10 cellular contexts compared by ENCODE assay signal in the genomic region with DNA sequence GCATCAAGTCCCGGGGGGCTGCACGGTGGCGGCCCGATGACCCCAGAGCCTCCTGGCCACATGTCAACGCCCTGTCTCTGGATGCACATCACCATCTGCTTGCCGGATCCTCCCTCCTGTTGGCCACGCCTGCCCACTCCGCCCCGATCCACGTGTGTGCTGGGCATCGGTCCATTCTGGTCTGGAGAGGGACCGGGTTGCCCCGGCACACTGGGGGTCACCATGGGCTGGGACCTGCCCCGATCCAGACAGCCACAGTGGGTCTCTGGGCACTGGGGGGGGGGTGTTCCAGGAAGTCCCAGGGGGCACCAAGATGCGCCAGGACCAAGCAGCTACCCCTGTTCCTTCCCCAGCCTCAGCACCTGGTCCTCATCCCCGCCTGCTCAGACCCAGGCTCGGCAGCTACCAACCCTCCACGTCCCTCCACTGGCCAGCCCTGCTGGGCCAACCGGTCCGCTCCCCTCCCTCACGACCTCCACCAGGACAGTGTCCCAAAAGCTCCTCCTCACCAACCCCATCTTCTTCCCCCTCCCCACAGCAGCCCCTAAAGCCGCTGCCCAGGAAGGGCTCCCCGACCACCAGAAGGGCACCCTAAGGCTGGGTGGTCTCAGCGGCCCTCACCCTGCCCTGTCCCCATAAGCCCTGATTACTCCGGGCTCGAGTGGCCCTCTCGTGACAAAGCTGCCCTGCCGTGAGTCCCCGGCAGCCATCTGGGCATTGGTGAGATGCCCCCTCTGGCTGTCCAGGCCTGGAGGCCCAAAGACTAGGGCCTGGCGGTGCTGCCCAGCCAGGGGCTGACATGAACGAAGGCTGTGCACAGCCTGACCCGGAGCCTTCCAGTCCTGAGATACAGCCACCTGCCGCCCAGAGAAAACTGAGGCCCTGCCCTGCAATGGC. TPM values are rescaled to one million over a fixed set of nuclear protein-coding genes. Genes with fewer than 3 reads are reported as not detected.
DNase-seq lines count a peak whose midpoint lies in the region; ATAC-seq and TF ChIP-seq lines count a peak whose summit lies in the region.
"Had no signal": no experiment of that assay in that cellular context is flagged by ENCODE, and none has a peak within 500 bp of the region (broad histone marks: within the 10 kb centered on the region; RNA-seq: fewer than 3 reads in every experiment).

No MANE protein-coding gene starts in this region.

- no peaks in the 10 kb centered on the region for H3K9me2 ChIP-seq in hepatocyte (replicated peaks; ENCODE audit: insufficient read depth)

- H3K4me1 Mint-ChIP-seq in activated CD4-positive, alpha-beta memory T cell treated with anti-CD3 and anti-CD28 coated beads for 36 hours (ENCODE audit: low read depth), result peaks cover 41% of the 10 kb centered on the region
- peaks cover 38% of the 10 kb centered on the region for H3K4me1 Mint-ChIP-seq in activated CD4-positive, alpha-beta memory T cell treated with anti-CD3 and anti-CD28 coated beads, Interleukin-2, amount 10 ng/mL, durations not matched to agents 7 days and 5 days
- H3K4me1 Mint-ChIP-seq in stimulated activated effector memory CD8-positive, alpha-beta T cell treated with anti-CD3 and anti-CD28 coated beads, Interleukin-12 subunit alpha, Interleukin-12 subunit beta, amount 100 ng/mL, for 72 hours, result peaks cover 56% of the 10 kb centered on the region

- peaks cover 82% of the 10 kb centered on the region for H4K20me1 ChIP-seq in hepatocyte (ENCODE audit: insufficient read depth, poor library complexity, severe bottlenecking)

- peaks cover 84% of the 10 kb centered on the region for H3K79me2 ChIP-seq in hepatocyte

- peak overlapping the region; percentile 97 for H3K27ac ChIP-seq in VCaP
- no peak overlapping the region for H3K27ac ChIP-seq in hepatocyte

- H3K4me1 ChIP-seq in hepatocyte (ENCODE audit: insufficient read depth), result peaks cover 27% of the 10 kb centered on the region

- no peak for TF ChIP-seq CTCF in VCaP (conservative IDR thresholded peaks at IDR 0.05)
- TF ChIP-seq CTCF in hepatocyte (IDR thresholded peaks at IDR 0.05; ENCODE audit: poor library complexity), result no peak

- H3K9me3 Mint-ChIP-seq in activated CD4-positive, alpha-beta memory T cell treated with anti-CD3 and anti-CD28 coated beads for 36 hours, result no peaks in the 10 kb centered on the region
- no peaks in the 10 kb centered on the region for H3K9me3 Mint-ChIP-seq in activated CD4-positive, alpha-beta memory T cell treated with anti-CD3 and anti-CD28 coated beads, Interleukin-2, amount 10 ng/mL, durations not matched to agents 7 days and 5 days
- no peaks in the 10 kb centered on the region for H3K9me3 Mint-ChIP-seq in stimulated activated effector memory CD8-positive, alpha-beta T cell treated with anti-CD3 and anti-CD28 coated beads, Interleukin-12 subunit alpha, Interleukin-12 subunit beta, amount 100 ng/mL, for 72 hours

- no peak for ATAC-seq in stimulated activated effector memory CD8-positive, alpha-beta T cell treated with anti-CD3 and anti-CD28 coated beads, Interleukin-12 subunit alpha, Interleukin-12 subunit beta, amount 100 ng/mL, for 72 hours
- no peak for ATAC-seq in HG03095 (IDR thresholded peaks at IDR 0.05; ENCODE audit: unreplicated experiment)
- no peak for ATAC-seq in HG03039 (IDR thresholded peaks at IDR 0.05; ENCODE audit: unreplicated experiment)
- no peak for ATAC-seq in GM19467 (IDR thresholded peaks at IDR 0.05; ENCODE audit: unreplicated experiment)

- intact Hi-C loops in activated CD4-positive, alpha-beta memory T cell treated with anti-CD3 and anti-CD28 coated beads for 36 hours (cut with micrococcal nuclease), result no loop called here

- no peak overlapping the region for H3K4me2 ChIP-seq in hepatocyte

- H3K36me3 Mint-ChIP-seq in activated CD4-positive, alpha-beta memory T cell treated with anti-CD3 and anti-CD28 coated beads for 36 hours, result peaks cover 11% of the 10 kb centered on the region
- H3K36me3 Mint-ChIP-seq in activated CD4-positive, alpha-beta memory T cell treated with anti-CD3 and anti-CD28 coated beads, Interleukin-2, amount 10 ng/mL, durations not matched to agents 7 days and 5 days (ENCODE audit: low read depth), result peaks cover 25% of the 10 kb centered on the region
- peaks cover 35% of the 10 kb centered on the region for H3K36me3 Mint-ChIP-seq in stimulated activated effector memory CD8-positive, alpha-beta T cell treated with anti-CD3 and anti-CD28 coated beads, Interleukin-12 subunit alpha, Interleukin-12 subunit beta, amount 100 ng/mL, for 72 hours

- whole genome bisulfite sequencing in hepatocyte (ENCODE audit: low lambda C conversion rate, missing lambda C conversion rate), result 93% methylated on average over 30 of the region's 33 CpGs

- H3K9me3 ChIP-seq in hepatocyte (ENCODE audit: low read depth), result no peaks in the 10 kb centered on the region

- no peak overlapping the region for H2AFZ ChIP-seq in hepatocyte

- H3K27ac Mint-ChIP-seq in activated CD4-positive, alpha-beta memory T cell treated with anti-CD3 and anti-CD28 coated beads for 36 hours, result peak overlapping the region; percentile 28
- H3K27ac Mint-ChIP-seq in activated CD4-positive, alpha-beta memory T cell treated with anti-CD3 and anti-CD28 coated beads, Interleukin-2, amount 10 ng/mL, durations not matched to agents 7 days and 5 days, result no peak overlapping the region
- peak overlapping the region; percentile 95 for H3K27ac Mint-ChIP-seq in stimulated activated effector memory CD8-positive, alpha-beta T cell treated with anti-CD3 and anti-CD28 coated beads, Interleukin-12 subunit alpha, Interleukin-12 subunit beta, amount 100 ng/mL, for 72 hours

- no peak overlapping the region for H3K4me3 Mint-ChIP-seq in activated CD4-positive, alpha-beta memory T cell treated with anti-CD3 and anti-CD28 coated beads for 36 hours
- H3K4me3 Mint-ChIP-seq in activated CD4-positive, alpha-beta memory T cell treated with anti-CD3 and anti-CD28 coated beads, Interleukin-2, amount 10 ng/mL, durations not matched to agents 7 days and 5 days, result no peak overlapping the region
- no peak overlapping the region for H3K4me3 Mint-ChIP-seq in stimulated activated effector memory CD8-positive, alpha-beta T cell treated with anti-CD3 and anti-CD28 coated beads, Interleukin-12 subunit alpha, Interleukin-12 subunit beta, amount 100 ng/mL, for 72 hours

- H3K27me3 ChIP-seq in hepatocyte, result no peaks in the 10 kb centered on the region

- POLR2A ChIA-PET in activated CD4-positive, alpha-beta memory T cell treated with anti-CD3 and anti-CD28 coated beads for 36 hours (lab: Charles Lee), result no interaction called here
- POLR2A ChIA-PET in activated CD4-positive, alpha-beta memory T cell treated with anti-CD3 and anti-CD28 coated beads, Interleukin-2, amount 10 ng/mL, durations not matched to agents 7 days and 5 days (lab: Charles Lee), result no interaction called here

- H3K4me3 ChIP-seq in hepatocyte, result no peak overlapping the region

- no peak for DNase-seq in activated CD4-positive, alpha-beta memory T cell treated with anti-CD3 and anti-CD28 coated beads for 36 hours
- DNase-seq in activated CD4-positive, alpha-beta memory T cell treated with anti-CD3 and anti-CD28 coated beads, Interleukin-2, amount 10 ng/mL, durations not matched to agents 7 days and 5 days, result no peak
- peak; percentile 4 for DNase-seq in hepatocyte (ENCODE audit: low spot score)
- DNase-seq in stimulated activated effector memory CD8-positive, alpha-beta T cell treated with anti-CD3 and anti-CD28 coated beads, Interleukin-12 subunit alpha, Interleukin-12 subunit beta, amount 100 ng/mL, for 72 hours (ENCODE audit: low spot score in 2 of 2), result no peak
- DNase-seq: amniotic stem cell, NCI-H774 had no signal

- CTCF ChIA-PET in activated CD4-positive, alpha-beta memory T cell treated with anti-CD3 and anti-CD28 coated beads for 36 hours (lab: Charles Lee), result interaction anchor here (0.9 to 4.3 kb wide), 5 partner anchors 20 to 113 kb away, joined by 3 to 14 read pairs (median 4); no protein-coding TSS in a partner anchor
- CTCF ChIA-PET in activated CD4-positive, alpha-beta memory T cell treated with anti-CD3 and anti-CD28 coated beads, Interleukin-2, amount 10 ng/mL, durations not matched to agents 7 days and 5 days (lab: Charles Lee), result interaction anchor here (2.2 kb wide), 1 partner anchor 77 kb away, joined by 12 read pairs; no protein-coding TSS in a partner anchor

- no peaks in the 10 kb centered on the region for H3K27me3 Mint-ChIP-seq in activated CD4-positive, alpha-beta memory T cell treated with anti-CD3 and anti-CD28 coated beads for 36 hours
- no peaks in the 10 kb centered on the region for H3K27me3 Mint-ChIP-seq in activated CD4-positive, alpha-beta memory T cell treated with anti-CD3 and anti-CD28 coated beads, Interleukin-2, amount 10 ng/mL, durations not matched to agents 7 days and 5 days

- H3K36me3 ChIP-seq in hepatocyte (replicated peaks; ENCODE audit: insufficient read depth, low read depth), result no peaks in the 10 kb centered on the region

RNA-seq across cellular contexts. Expression of a gene that starts 4.6 kb away (rescaled TPM):
- 100 to 1,000 TPM; 154 to 162 TPM for total RNA-seq in activated CD4-positive, alpha-beta memory T cell treated with anti-CD3 and anti-CD28 coated beads for 36 hours
- 100 to 1,000 TPM; 209 to 221 TPM for total RNA-seq in activated CD4-positive, alpha-beta memory T cell treated with anti-CD3 and anti-CD28 coated beads, Interleukin-2, amount 10 ng/mL, durations not matched to agents 7 days and 5 days
- total RNA-seq in hepatocyte, result 129 and 169 TPM in 2 replicates
- polyA plus RNA-seq in hepatocyte, result 147 and 179 TPM in 2 replicates

RNA-seq across cellular contexts. Expression of a gene that starts 45.4 kb away (rescaled TPM):
- total RNA-seq in activated CD4-positive, alpha-beta memory T cell treated with anti-CD3 and anti-CD28 coated beads for 36 hours, result 10 to 100 TPM; 47.3 to 50.3 TPM
- total RNA-seq in activated CD4-positive, alpha-beta memory T cell treated with anti-CD3 and anti-CD28 coated beads, Interleukin-2, amount 10 ng/mL, durations not matched to agents 7 days and 5 days, result 10 to 100 TPM; 61.6 to 64.1 TPM
- 63.8 and 66.6 TPM in 2 replicates for total RNA-seq in hepatocyte
- polyA plus RNA-seq in hepatocyte, result 69.6 and 73.2 TPM in 2 replicates
